Comparison of ENCODE assay signal across 27 cellular contexts in the genomic region with DNA sequence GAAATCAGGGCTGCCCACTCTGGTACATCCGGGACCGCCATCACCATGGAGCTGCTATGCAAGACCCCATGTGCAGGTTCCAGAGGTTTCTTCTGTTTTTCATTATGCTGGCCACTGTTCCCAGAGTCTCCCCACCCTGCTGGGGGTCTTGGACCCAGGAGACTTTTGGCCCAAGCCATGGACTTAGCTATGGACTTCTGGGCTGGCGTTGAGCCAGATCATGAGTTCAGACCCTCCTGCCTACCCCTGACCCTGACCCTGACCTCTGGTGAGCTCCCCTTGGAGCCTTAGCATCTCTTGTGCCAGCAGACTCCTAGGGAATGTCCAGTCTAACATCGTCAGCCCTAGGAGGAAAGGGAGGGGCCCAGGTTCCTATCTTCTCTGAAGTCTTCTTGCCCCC. TPM values are rescaled to one million over a fixed set of nuclear protein-coding genes. Genes with fewer than 3 reads are reported as not detected.
DNase-seq lines count a peak whose midpoint lies in the region; ATAC-seq, FAIRE-seq and TF ChIP-seq lines count a peak whose summit lies in the region.
"Had no signal": no experiment of that assay in that cellular context is flagged by ENCODE, and none has a peak within 500 bp of the region (broad histone marks: within the 10 kb centered on the region; RNA-seq: fewer than 3 reads in every experiment).

No MANE protein-coding gene starts in this region.

- intact Hi-C loops in left ventricle myocardium inferior (cut with micrococcal nuclease) = no loop called here
- intact Hi-C loops in cardiac septum (cut with DNase I) = no loop called here
- intact Hi-C loops in right lobe of liver (cut with DNase I) = no loop called here

- H3K27ac ChIP-seq in left ventricle myocardium inferior (replicated peaks) (peak overlapping the region; percentile 14), right lobe of liver (peak overlapping the region in 2 of 3 donors; percentile 86 to 93), subcutaneous abdominal adipose tissue (ENCODE audit: low read depth, low read length) (peak overlapping the region; percentile 90), WERI-Rb-1 (no peak overlapping the region)

- H3K4me1 ChIP-seq in left ventricle myocardium inferior (peaks cover 72% of the 10 kb centered on the region), right lobe of liver (peaks cover 0 to 35% (median 15%) of the 10 kb centered on the region in 4 donors), subcutaneous abdominal adipose tissue (ENCODE audit: control insufficient read depth in 5 of 5, insufficient read depth in 5 of 5, low read length in 5 of 5) (peaks cover 15 to 50% (median 45%) of the 10 kb centered on the region in 5 donors)
- H3K4me1 ChIP-seq: HAP-1 had no signal

- no peak overlapping the region for H3K9ac ChIP-seq in subcutaneous abdominal adipose tissue (ENCODE audit: low read length in 5 of 5)

- no peaks in the 10 kb centered on the region for H3K9me3 ChIP-seq in left ventricle myocardium inferior (replicated peaks)
- H3K9me3 ChIP-seq in right lobe of liver = no peaks in the 10 kb centered on the region
- H3K9me3 ChIP-seq in subcutaneous abdominal adipose tissue (ENCODE audit: control insufficient read depth in 5 of 5, low read length in 5 of 5) = no peaks in the 10 kb centered on the region
- H3K9me3 ChIP-seq in WERI-Rb-1 (ENCODE audit: severe bottlenecking) = no peaks in the 10 kb centered on the region
- H3K9me3 ChIP-seq: HAP-1, MG63 had no signal

- FAIRE-seq in GM12891 (lab: Jason Lieb, UNC) = no peak
- FAIRE-seq: GM12892, HTR-8/SVneo had no signal

- H3K4me3 ChIP-seq in left ventricle myocardium inferior = no peak overlapping the region
- H3K4me3 ChIP-seq in right lobe of liver = no peak overlapping the region
- no peak overlapping the region for H3K4me3 ChIP-seq in subcutaneous abdominal adipose tissue (ENCODE audit: low read depth in 1 of 5, low read length in 5 of 5)
- no peak overlapping the region for H3K4me3 ChIP-seq in WERI-Rb-1 (ENCODE audit: low read depth, low read length)
- H3K4me3 ChIP-seq: HAP-1, MG63 had no signal

- ATAC-seq in right lobe of liver = no peak
- ATAC-seq: PC-3 had no signal

- WGBS in right lobe of liver (ENCODE audit: insufficient coverage, low coverage, low lambda C conversion rate, missing lambda C conversion rate) = 70% methylated on average over 2 of the region's 4 CpGs

- TF ChIP-seq CTCF in left ventricle myocardium inferior (IDR thresholded peaks at IDR 0.05; ENCODE audit: borderline replicate concordance) (no peak), right lobe of liver (IDR thresholded peaks at IDR 0.05) (no peak), WERI-Rb-1 (IDR thresholded peaks at IDR 0.05; ENCODE audit: low read depth, low read length) (no peak)

- TF ChIP-seq POLR2A in right lobe of liver (IDR thresholded peaks at IDR 0.05) = no peak
- no peak for TF ChIP-seq POLR2A in GM12891 (IDR thresholded peaks at IDR 0.05; ENCODE audit: low read depth, low read length)

- H3K27me3 ChIP-seq in left ventricle myocardium inferior (ENCODE audit: low read depth) = no peaks in the 10 kb centered on the region
- no peaks in the 10 kb centered on the region for H3K27me3 ChIP-seq in right lobe of liver
- no peaks in the 10 kb centered on the region for H3K27me3 ChIP-seq in subcutaneous abdominal adipose tissue (ENCODE audit: control insufficient read depth in 5 of 5, insufficient read depth in 4 of 5, low read length in 5 of 5)
- no peaks in the 10 kb centered on the region for H3K27me3 ChIP-seq in WERI-Rb-1 (ENCODE audit: insufficient read depth, low read depth, severe bottlenecking)
- H3K27me3 ChIP-seq: MG63 had no signal

- H3K36me3 ChIP-seq in left ventricle myocardium inferior (no peaks in the 10 kb centered on the region), right lobe of liver (no peaks in the 10 kb centered on the region), subcutaneous abdominal adipose tissue (ENCODE audit: control insufficient read depth in 5 of 5, insufficient read depth in 5 of 5, low read length in 5 of 5) (no peaks in the 10 kb centered on the region), WERI-Rb-1 (no peaks in the 10 kb centered on the region)
- H3K36me3 ChIP-seq: HAP-1, MG63 had no signal

- DNase-seq in left ventricle myocardium inferior = no peak
- DNase-seq in cardiac septum (ENCODE audit: low spot score) = no peak
- no peak for DNase-seq in right lobe of liver
- no peak for DNase-seq in GM12891 (ENCODE audit: insufficient read length, low spot score)
- no peak for DNase-seq in activated CD4-positive, alpha-beta T cell treated with anti-CD3 and anti-CD28 coated beads for 1 hour
- DNase-seq in stimulated activated CD4-positive, alpha-beta T cell treated with anti-CD3 and anti-CD28 coated beads, Interleukin-2, amount 100 ng/mL, for 24 hours = no peak
- no peak for DNase-seq in WERI-Rb-1
- DNase-seq: 8988T; Calu3; DMS79 treated with DMSO at 0.1 percent for 48 hours; GF-D8; GOT3; HFFc6; KG1; MG63; NCI-H2029; NCI-H446; NCI-H524 treated with DMSO at 0.1 percent for 48 hours; NCI-H82; NK-92 treated with Interleukin-12 subunit alpha and Interleukin-12 subunit beta, amount 100 ng/mL, for 24 hours; PC-3; Right ventricle myocardium superior; RPMI8226 had no signal

TF ChIP-seq in GM12891, 5 proteins besides CTCF, POLR2A, EP300 and RAD21:
- TF ChIP-seq POU2F2 (IDR thresholded peaks at IDR 0.05; ENCODE audit: low read depth, low read length) (no peak), POLR2AphosphoS5 (IDR thresholded peaks at IDR 0.05; ENCODE audit: low read depth, low read length) (no peak), PAX5 (IDR thresholded peaks at IDR 0.05; ENCODE audit: insufficient read depth, low read length, severe bottlenecking) (no peak), TAF1 (IDR thresholded peaks at IDR 0.05; ENCODE audit: low read depth, low read length) (no peak), SPI1 (IDR thresholded peaks at IDR 0.05; ENCODE audit: low read depth, low read length) (no peak)

RNA-seq across cellular contexts. Expression of a gene that starts 25.3 kb away (rescaled TPM):
- total RNA-seq in left ventricle myocardium inferior (0.91 TPM), cardiac septum (0.83 TPM), right lobe of liver (10 to 100 TPM; 33.2 to 75.4 (median 49.9) TPM)
- 0.05 TPM for polyA plus RNA-seq in GM12891 (2012; ENCODE audit: low read depth, missing spikeins)
- total RNA-seq: HFFc6 had no signal

Comparison
In these comparisons a context has a peak if more than half of its experiments do, and no peak if none do; other contexts are left out.
1. RNA of a gene that starts 25.3 kb away (total RNA-seq): 33.2 to 75.4 TPM in right lobe of liver; 0.91 TPM in left ventricle myocardium inferior (single experiment) and 0.83 TPM in cardiac septum (single experiment); every median in the first group is over 10 times any median in the second.